In the genomic region with DNA sequence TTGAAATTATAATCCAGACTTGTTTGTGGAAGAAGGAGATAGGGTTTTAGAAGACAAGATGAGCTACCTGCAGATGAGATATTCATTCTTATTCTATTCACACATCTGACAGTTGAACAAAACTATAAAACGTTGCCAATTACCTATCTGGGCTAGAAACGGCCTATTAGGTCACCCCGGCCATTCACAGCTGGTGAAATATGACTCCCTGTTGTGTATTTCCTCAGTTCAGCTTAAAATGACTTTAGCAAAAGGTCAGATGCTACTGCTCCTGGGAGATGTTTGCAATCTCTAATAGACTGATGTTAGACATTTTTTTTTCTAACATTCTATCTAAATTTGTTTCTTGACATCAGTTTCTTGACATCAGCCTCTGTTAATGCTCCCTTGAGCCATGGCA, we compare ENCODE assay signal across 30 cellular contexts. TPM values are rescaled to one million over a fixed set of nuclear protein-coding genes. Genes with fewer than 3 reads are reported as not detected.
DNase-seq lines count a peak whose midpoint lies in the region; ATAC-seq, FAIRE-seq and TF ChIP-seq lines count a peak whose summit lies in the region.
"Had no signal": no experiment of that assay in that cellular context is flagged by ENCODE, and none has a peak within 500 bp of the region (broad histone marks: within the 10 kb centered on the region; RNA-seq: fewer than 3 reads in every experiment).

No MANE protein-coding gene starts in this region.

- no peak for FAIRE-seq in RCC 7860 (lab: Jason Lieb, UNC)
- FAIRE-seq: A549, GM12878, kidney had no signal

- H3K36me3 ChIP-seq in suprapubic skin = no peaks in the 10 kb centered on the region
- H3K36me3 ChIP-seq: adrenal gland, Peyer's patch, SJSA1, tibial artery, vagina had no signal

- H3K27me3 ChIP-seq in suprapubic skin = no peaks in the 10 kb centered on the region
- H3K27me3 ChIP-seq: adrenal gland, Peyer's patch, SJSA1, tibial artery, vagina had no signal

- H3K4me3 ChIP-seq in suprapubic skin = no peak overlapping the region
- H3K4me3 ChIP-seq: A549, adrenal gland, GM12878, Peyer's patch, SJSA1, tibial artery, vagina had no signal

- no peak for ATAC-seq in GM18511 (IDR thresholded peaks at IDR 0.05; ENCODE audit: unreplicated experiment)
- ATAC-seq: A549; activated CD8-positive, alpha-beta T cell treated with anti-CD3 and anti-CD28 coated beads, Interleukin-2, amount 10 ng/mL, durations not matched to agents 7 days and 5 days; esophagus mucosa; GM12878; HCT116; right cardiac atrium; stimulated activated naive CD8-positive, alpha-beta T cell treated with anti-CD3 and anti-CD28 coated beads, Interleukin-15, amount 100 ng/mL, for 72 hours had no signal

- TF ChIP-seq EP300 in suprapubic skin (IDR thresholded peaks at IDR 0.05) = no peak

- TF ChIP-seq CTCF in suprapubic skin (IDR thresholded peaks at IDR 0.05) = no peak

- no peaks in the 10 kb centered on the region for H3K9me3 ChIP-seq in suprapubic skin
- H3K9me3 ChIP-seq: A549, adrenal gland, Peyer's patch, SJSA1, tibial artery, vagina had no signal

- H3K27ac ChIP-seq in suprapubic skin = no peak overlapping the region
- H3K27ac ChIP-seq: A549, adrenal gland, Peyer's patch, SJSA1, tibial artery, vagina, VCaP had no signal

- no peaks in the 10 kb centered on the region for H3K4me1 ChIP-seq in suprapubic skin
- H3K4me1 ChIP-seq: A549, adrenal gland, Peyer's patch, SJSA1 had no signal

- WGBS in suprapubic skin = 41% methylated on average over 3 of the region's 3 CpGs

- DNase-seq in NCI-H2081 (lab: John Stamatoyannopoulos, UW) = peak; percentile 2 to 36
- no peak for DNase-seq in NCI-H2081 treated with DMSO at 0.1 percent for 48 hours (lab: John Stamatoyannopoulos, UW)
- DNase-seq in NCI-H146 (lab: John Stamatoyannopoulos, UW) = peak; percentile 70
- DNase-seq in NCI-H69 (lab: John Stamatoyannopoulos, UW) = peak; percentile 73
- peak; percentile 43 for DNase-seq in left kidney (ENCODE audit: low read depth, low spot score)
- DNase-seq in RCC 7860 (ENCODE audit: low spot score) = no peak
- DNase-seq in suprapubic skin (ENCODE audit: low spot score in 2 of 2) = no peak
- DNase-seq: activated CD4-positive, alpha-beta T cell treated with anti-CD3 and anti-CD28 coated beads for 4 hours; activated CD8-positive, alpha-beta T cell treated with anti-CD3 and anti-CD28 coated beads, Interleukin-2, amount 10 ng/mL, durations not matched to agents 7 days and 5 days; activated naive CD4-positive, alpha-beta T cell treated with anti-CD3 and anti-CD28 coated beads, Interleukin-2, amount 10 ng/mL, durations not matched to agents 7 days and 5 days; kidney; NCI-H1694; Peyer's patch; right cardiac atrium; stimulated activated CD4-positive, alpha-beta T cell treated with anti-CD3 and anti-CD28 coated beads, Interleukin-1b, Interleukin-23, amount 100 ng/mL, for 48 hours; stimulated activated naive CD8-positive, alpha-beta T cell treated with anti-CD3 and anti-CD28 coated beads, Interleukin-15, amount 100 ng/mL, for 72 hours; T1000; tibial artery had no signal

- TF ChIP-seq POLR2A in suprapubic skin (IDR thresholded peaks at IDR 0.05) = no peak

RNA-seq across cellular contexts. Expression of a gene that starts 44.6 kb away (rescaled TPM):
- total RNA-seq in suprapubic skin = 10 to 100 TPM in 1 of 4 donors, 1 to 10 TPM in 3; 1.3 to 12.4 (median 1.7) TPM
- total RNA-seq: activated CD8-positive, alpha-beta T cell treated with anti-CD3 and anti-CD28 coated beads, Interleukin-2, amount 10 ng/mL, durations not matched to agents 7 days and 5 days; Calu3; fibroblast of villous mesenchyme; GM12878; liver; SJSA1 had no signal

Comparison
In these comparisons a context has a peak if more than half of its experiments do, and no peak if none do; other contexts are left out.
1. DNase-seq: peak in NCI-H2081 (2 of 2), NCI-H146 (single experiment), NCI-H69 (single experiment) and left kidney (single experiment); none in NCI-H2081 treated with DMSO at 0.1 percent for 48 hours (single experiment), RCC 7860 (single experiment) and suprapubic skin (0 of 2).